1 cellular context compared by ENCODE assay signal in genomic region chr19:3171894-3172679, GRCh38.
A peak's percentile ranks its signal among the peaks of the same experiment; 100 is the strongest.
TF ChIP-seq lines count a peak whose summit lies in the region.

No MANE protein-coding gene starts in this region.

TF ChIP-seq in HepG2, 621 proteins besides CTCF, POLR2A, EP300 and RAD21:
- peak; percentile 55; the same call in 1 of the 2 replicates for TF ChIP-seq ZMYM3 (CRISPR knock-in tag; IDR thresholded peaks at IDR 0.05)
- peak; percentile 59 for TF ChIP-seq USF2 (IDR thresholded peaks at IDR 0.05; ENCODE audit: low read depth, low read length)
- TF ChIP-seq USF2 (CRISPR knock-in tag; IDR thresholded peaks at IDR 0.05; ENCODE audit: borderline replicate concordance) = no peak
- 0 out of 2 replicates have a peak, but pooled peaks have one; percentile 37 for TF ChIP-seq ZMYM2 (CRISPR knock-in tag; IDR thresholded peaks at IDR 0.05)
- peak; percentile 49; the same call in 1 of the 2 replicates for TF ChIP-seq ZNF12 (CRISPR knock-in tag; IDR thresholded peaks at IDR 0.05)
- peak; percentile 96 for TF ChIP-seq ZNF24 (IDR thresholded peaks at IDR 0.05)
- TF ChIP-seq ZSCAN21 (CRISPR knock-in tag; IDR thresholded peaks at IDR 0.05; ENCODE audit: borderline replicate concordance) = peak; percentile 100
- peak; percentile 19; the same call in 1 of the 2 replicates for TF ChIP-seq SAP130 (CRISPR knock-in tag; IDR thresholded peaks at IDR 0.05; ENCODE audit: low read depth)
- no peak for TF ChIP-seq SRF (IDR thresholded peaks at IDR 0.05; ENCODE audit: low read depth, low read length)
- TF ChIP-seq SOX13 (IDR thresholded peaks at IDR 0.05) = no peak
- peak in 1 of 2 experiments; percentile 7; a peak in 1 of 4 replicates for TF ChIP-seq SOX13 (CRISPR knock-in tag; conservative IDR thresholded peaks at IDR 0.05 in 1 of 2, IDR thresholded peaks at IDR 0.05 in 1 of 2)
- TF ChIP-seq ZNF3 (CRISPR knock-in tag; IDR thresholded peaks at IDR 0.05) = peak; percentile 88
- peak; percentile 100 for TF ChIP-seq ZNF446 (CRISPR knock-in tag; IDR thresholded peaks at IDR 0.05)
- TF ChIP-seq E2F5 (CRISPR knock-in tag; conservative IDR thresholded peaks at IDR 0.05) = no peak
- TF ChIP-seq ZNF335 (CRISPR knock-in tag; IDR thresholded peaks at IDR 0.05) = 0 out of 2 replicates have a peak, but pooled peaks have one; percentile 46
- TF ChIP-seq ZBTB14 (CRISPR knock-in tag; IDR thresholded peaks at IDR 0.05) = no peak
- TF ChIP-seq ZSCAN9 (CRISPR knock-in tag; IDR thresholded peaks at IDR 0.05; ENCODE audit: borderline replicate concordance) = peak; percentile 100
- TF ChIP-seq BHLHE40 (IDR thresholded peaks at IDR 0.05; ENCODE audit: low read length) = peak; percentile 51
- TF ChIP-seq FOSL2 (CRISPR knock-in tag; IDR thresholded peaks at IDR 0.05) = peak; percentile 47
- TF ChIP-seq STAT6 (CRISPR knock-in tag; IDR thresholded peaks at IDR 0.05; ENCODE audit: borderline replicate concordance) = no peak
- TF ChIP-seq ZNF564 (CRISPR knock-in tag; IDR thresholded peaks at IDR 0.05) = no peak
- peak; percentile 71 for TF ChIP-seq HNRNPL (IDR thresholded peaks at IDR 0.05; ENCODE audit: low read depth, low read length)
- TF ChIP-seq ZNF281 (CRISPR knock-in tag; IDR thresholded peaks at IDR 0.05; ENCODE audit: borderline replicate concordance) = peak; percentile 44; the same call in 1 of the 2 replicates
- TF ChIP-seq NRL (CRISPR knock-in tag; IDR thresholded peaks at IDR 0.05; ENCODE audit: borderline replicate concordance) = no peak
- TF ChIP-seq NCOR1 (IDR thresholded peaks at IDR 0.05; ENCODE audit: borderline replicate concordance, low read length) = no peak
TF ChIP-seq in HepG2: peak in this region for 16.
